In genomic region chrX:136779346-136779781, GRCh38 we compare ENCODE assay signal across 1 cellular context.
TF ChIP-seq lines count a peak whose summit lies in the region.

No MANE protein-coding gene starts in this region.

TF ChIP-seq in K562, 482 proteins besides CTCF, POLR2A, EP300 and RAD21 (continued from another document and continues in another):
- TF ChIP-seq ZNF395 (CRISPR knock-in tag; IDR thresholded peaks at IDR 0.05) = no peak
- no peak for TF ChIP-seq DPF2 (IDR thresholded peaks at IDR 0.05)
- no peak for TF ChIP-seq STAT5A (IDR thresholded peaks at IDR 0.05; ENCODE audit: borderline replicate concordance, low read length)
- no peak for TF ChIP-seq PURB (CRISPR knock-in tag; IDR thresholded peaks at IDR 0.05; ENCODE audit: low read depth)
- TF ChIP-seq ETV1 (tag; conservative IDR thresholded peaks at IDR 0.05; ENCODE audit: low read depth) = peak; percentile 48; the same call in 1 of the 2 replicates
- no peak for TF ChIP-seq GTF2A2 (tag; IDR thresholded peaks at IDR 0.05)
- no peak for TF ChIP-seq MCM3 (IDR thresholded peaks at IDR 0.05)
- no peak for TF ChIP-seq ZNF174 (CRISPR knock-in tag; IDR thresholded peaks at IDR 0.05)
- no peak for TF ChIP-seq ZNF282 (CRISPR knock-in tag; IDR thresholded peaks at IDR 0.05)
- no peak for TF ChIP-seq PTTG1 (tag; IDR thresholded peaks at IDR 0.05; ENCODE audit: low read depth)
- no peak for TF ChIP-seq YBX1 (IDR thresholded peaks at IDR 0.05)
- TF ChIP-seq ZNF586 (CRISPR knock-in tag; conservative IDR thresholded peaks at IDR 0.05) = no peak
- TF ChIP-seq SOX6 (IDR thresholded peaks at IDR 0.05) = no peak
- TF ChIP-seq ZNF184 (CRISPR knock-in tag; IDR thresholded peaks at IDR 0.05) = no peak
- TF ChIP-seq GABPA (tag; conservative IDR thresholded peaks at IDR 0.05; ENCODE audit: low read depth) = peak; percentile 67
- peak in 1 of 2 experiments; percentile 65; a peak in 1 of 4 replicates for TF ChIP-seq MLLT1 (IDR thresholded peaks at IDR 0.05)
- TF ChIP-seq MEF2D (tag; conservative IDR thresholded peaks at IDR 0.05; ENCODE audit: low read depth) = no peak
- TF ChIP-seq ZBTB34 (CRISPR knock-in tag; IDR thresholded peaks at IDR 0.05) = no peak
- no peak for TF ChIP-seq GTF2F1 (IDR thresholded peaks at IDR 0.05; ENCODE audit: low read depth, low read length)
- no peak for TF ChIP-seq PHF8 (IDR thresholded peaks at IDR 0.05; ENCODE audit: borderline replicate concordance, low read length)
- no peak for TF ChIP-seq E2F1 (CRISPR knock-in tag; IDR thresholded peaks at IDR 0.05)
- no peak for TF ChIP-seq MAFK (IDR thresholded peaks at IDR 0.05; ENCODE audit: low read length)
- TF ChIP-seq PHF21A (IDR thresholded peaks at IDR 0.05; ENCODE audit: borderline replicate concordance, low read depth) = no peak
- TF ChIP-seq MAX (CRISPR knock-in tag; IDR thresholded peaks at IDR 0.05) = no peak
- TF ChIP-seq E2F8 (IDR thresholded peaks at IDR 0.05; ENCODE audit: low read depth, partially characterized antibody) = no peak
- no peak for TF ChIP-seq JUND (IDR thresholded peaks at IDR 0.05; ENCODE audit: borderline replicate concordance, low read depth, low read length)
- TF ChIP-seq JUND (tag; IDR thresholded peaks at IDR 0.05; ENCODE audit: borderline replicate concordance, low read depth, low read length) = no peak
- no peak for TF ChIP-seq ELF4 (CRISPR knock-in tag; IDR thresholded peaks at IDR 0.05)
- TF ChIP-seq ARID3A (IDR thresholded peaks at IDR 0.05; ENCODE audit: borderline replicate concordance, low read depth, low read length) = no peak
- TF ChIP-seq NKRF (IDR thresholded peaks at IDR 0.05; ENCODE audit: borderline replicate concordance) = no peak
- TF ChIP-seq ARHGAP35 (IDR thresholded peaks at IDR 0.05; ENCODE audit: partially characterized antibody) = no peak
- no peak for TF ChIP-seq U2AF1 (optimal IDR thresholded peaks at IDR 0.05; ENCODE audit: low read depth, low read length)
- TF ChIP-seq CXXC5 (CRISPR knock-in tag; IDR thresholded peaks at IDR 0.05) = no peak
- no peak for TF ChIP-seq ZNF551 (CRISPR knock-in tag; IDR thresholded peaks at IDR 0.05)
- no peak for TF ChIP-seq BRD4 (IDR thresholded peaks at IDR 0.05)
- no peak for TF ChIP-seq HNRNPUL1 (IDR thresholded peaks at IDR 0.05; ENCODE audit: low read length)
- no peak for TF ChIP-seq IRF1 (CRISPR knock-in tag; IDR thresholded peaks at IDR 0.05; ENCODE audit: borderline replicate concordance)
- TF ChIP-seq ZNF23 (CRISPR knock-in tag; IDR thresholded peaks at IDR 0.05) = no peak
- no peak for TF ChIP-seq SNIP1 (IDR thresholded peaks at IDR 0.05; ENCODE audit: low read depth)
- TF ChIP-seq HINFP (tag; conservative IDR thresholded peaks at IDR 0.05; ENCODE audit: low read depth) = no peak
- no peak for TF ChIP-seq ZNF24 (IDR thresholded peaks at IDR 0.05)
- TF ChIP-seq PTBP1 (IDR thresholded peaks at IDR 0.05; ENCODE audit: low read depth, low read length) = no peak
- no peak for TF ChIP-seq MCM2 (IDR thresholded peaks at IDR 0.05; ENCODE audit: low read depth)
- peak; percentile 97 for TF ChIP-seq ZBTB17 (CRISPR knock-in tag; IDR thresholded peaks at IDR 0.05)
- TF ChIP-seq SMAD3 (CRISPR knock-in tag; conservative IDR thresholded peaks at IDR 0.05) = no peak
- no peak for TF ChIP-seq TFE3 (CRISPR knock-in tag; IDR thresholded peaks at IDR 0.05)
- peak; percentile 70 for TF ChIP-seq HMBOX1 (IDR thresholded peaks at IDR 0.05)
- TF ChIP-seq EP400 (IDR thresholded peaks at IDR 0.05) = no peak
- no peak for TF ChIP-seq PHB (CRISPR knock-in tag; IDR thresholded peaks at IDR 0.05)
- no peak for TF ChIP-seq GABPB1 (CRISPR knock-in tag; IDR thresholded peaks at IDR 0.05)
- TF ChIP-seq MTA2 (IDR thresholded peaks at IDR 0.05; ENCODE audit: low read depth) = no peak
- TF ChIP-seq CSDE1 (IDR thresholded peaks at IDR 0.05) = no peak
- peak; percentile 55; the same call in 1 of the 2 replicates for TF ChIP-seq ELF1 (tag; IDR thresholded peaks at IDR 0.05)
- no peak for TF ChIP-seq ZNF583 (CRISPR knock-in tag; IDR thresholded peaks at IDR 0.05)
